In the genomic region with DNA sequence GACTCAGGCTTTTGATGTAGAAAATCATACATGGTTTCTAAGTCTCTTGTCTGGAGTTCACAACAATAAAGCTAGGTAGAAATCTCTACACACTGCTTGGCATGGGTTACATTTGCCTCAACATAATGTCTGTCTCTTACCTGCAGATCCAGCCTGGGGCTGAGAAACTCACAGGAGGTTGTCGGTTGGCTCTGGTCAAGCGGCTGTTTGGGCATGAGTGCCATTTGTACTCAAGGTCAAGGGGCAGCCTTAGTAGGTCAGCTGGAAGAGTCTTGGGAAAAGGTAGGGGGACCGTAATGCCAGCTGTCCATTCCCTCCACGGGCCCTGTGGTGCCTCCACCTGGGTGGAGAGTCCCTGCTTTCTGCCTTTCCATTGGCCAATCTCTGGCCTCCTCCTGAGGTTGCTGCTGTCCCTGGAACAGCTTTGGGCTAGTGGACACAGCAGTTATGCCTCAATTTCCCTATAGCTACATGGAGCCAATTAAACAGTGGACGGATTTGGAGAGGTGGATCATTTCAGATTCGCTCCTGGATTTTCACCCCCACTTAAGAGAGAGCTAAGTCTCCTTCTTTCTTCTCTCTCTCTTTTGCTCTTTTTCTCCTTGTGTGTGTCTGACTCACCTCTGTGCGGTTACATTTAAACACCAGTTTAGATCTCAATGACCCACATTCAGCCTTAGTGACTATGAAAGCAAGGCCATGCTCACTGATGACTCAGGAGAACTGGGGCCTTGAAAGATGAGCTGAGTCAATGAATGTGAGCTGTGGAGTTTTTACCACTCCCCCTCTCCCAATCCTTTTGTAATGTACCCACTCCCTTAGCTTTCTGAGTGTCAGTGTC, we compare ENCODE assay signal across 9 cellular contexts.
A peak's percentile ranks its signal among the peaks of the same experiment; 100 is the strongest.
DNase-seq lines count a peak whose midpoint lies in the region; ATAC-seq and TF ChIP-seq lines count a peak whose summit lies in the region.
"Had no signal": no experiment of that assay in that cellular context is flagged by ENCODE, and none has a peak within 500 bp of the region (broad histone marks: within the 10 kb centered on the region; RNA-seq: fewer than 3 reads in every experiment).

No MANE protein-coding gene starts in this region.

- no peaks in the 10 kb centered on the region for H3K9me3 Mint-ChIP-seq in CD8-positive, alpha-beta T cell
- H3K9me3 Mint-ChIP-seq in type B pancreatic cell = no peaks in the 10 kb centered on the region
- H3K9me3 Mint-ChIP-seq: neural crest cell had no signal

- peak; percentile 81 for ATAC-seq in CD8-positive, alpha-beta T cell
- no peak for ATAC-seq in lower lobe of right lung
- ATAC-seq in GM21619 (IDR thresholded peaks at IDR 0.05; ENCODE audit: unreplicated experiment) = no peak

- POLR2A ChIA-PET in CD8-positive, alpha-beta T cell (lab: Charles Lee) = interaction anchor here (0.8 kb wide), 1 partner anchor 86 kb away, joined by 3 read pairs; no protein-coding TSS in a partner anchor

- H3K4me1 ChIP-seq in CD8-positive, alpha-beta T cell (ENCODE audit: insufficient read depth, low read length) = no peaks in the 10 kb centered on the region
- peaks cover 0 to 12% of the 10 kb centered on the region in 2 donors for H3K4me1 ChIP-seq in ascending aorta
- peaks cover 45% of the 10 kb centered on the region for H3K4me1 ChIP-seq in lower lobe of right lung

- H3K4me3 ChIP-seq in CD8-positive, alpha-beta T cell (ENCODE audit: low read depth, low read length) = no peak overlapping the region
- H3K4me3 ChIP-seq in ascending aorta (no peak overlapping the region), lower lobe of right lung (no peak overlapping the region)

- H3K4me3 Mint-ChIP-seq in CD8-positive, alpha-beta T cell = no peak overlapping the region
- no peak overlapping the region for H3K4me3 Mint-ChIP-seq in type B pancreatic cell
- H3K4me3 Mint-ChIP-seq: neural crest cell had no signal

- no peak for TF ChIP-seq CTCF in CD8-positive, alpha-beta T cell (IDR thresholded peaks at IDR 0.05)
- no peak for TF ChIP-seq CTCF in ascending aorta (IDR thresholded peaks at IDR 0.05)
- TF ChIP-seq CTCF in lower lobe of right lung (IDR thresholded peaks at IDR 0.05) = no peak
- TF ChIP-seq CTCF in type B pancreatic cell (conservative IDR thresholded peaks at IDR 0.05) = no peak

- H3K36me3 ChIP-seq in CD8-positive, alpha-beta T cell (ENCODE audit: insufficient read depth, low read length) = no peaks in the 10 kb centered on the region
- H3K36me3 ChIP-seq in ascending aorta (no peaks in the 10 kb centered on the region), lower lobe of right lung (no peaks in the 10 kb centered on the region)

- no peaks in the 10 kb centered on the region for H3K9me3 ChIP-seq in CD8-positive, alpha-beta T cell (ENCODE audit: low read length)
- no peaks in the 10 kb centered on the region for H3K9me3 ChIP-seq in ascending aorta
- no peaks in the 10 kb centered on the region for H3K9me3 ChIP-seq in lower lobe of right lung

- intact Hi-C loops in CD8-positive, alpha-beta T cell (cut with DNase I, micrococcal nuclease) = no loop called here
- intact Hi-C loops in ascending aorta (cut with DNase I) = loop anchor here (2.0 to 5.0 kb wide), 2 partner anchors 22 to 85 kb away; no protein-coding TSS in a partner anchor
- intact Hi-C loops in lower lobe of right lung (cut with DNase I) = no loop called here

- H3K4me1 Mint-ChIP-seq in CD8-positive, alpha-beta T cell (ENCODE audit: low read depth) = peaks cover 2% of the 10 kb centered on the region
- H3K4me1 Mint-ChIP-seq in type B pancreatic cell (ENCODE audit: unreplicated experiment) = peaks cover 55% of the 10 kb centered on the region

- H3K27ac ChIP-seq in CD8-positive, alpha-beta T cell (ENCODE audit: low read depth, low read length) = no peak overlapping the region
- peak overlapping the region; percentile 66 to 71 for H3K27ac ChIP-seq in ascending aorta
- H3K27ac ChIP-seq in lower lobe of right lung = peak overlapping the region; percentile 78

- peaks cover 3% of the 10 kb centered on the region for H3K36me3 Mint-ChIP-seq in CD8-positive, alpha-beta T cell
- H3K36me3 Mint-ChIP-seq in type B pancreatic cell = no peaks in the 10 kb centered on the region

- CTCF ChIA-PET in CD8-positive, alpha-beta T cell (lab: Charles Lee) = interaction anchor here (0.9 to 1.6 kb wide), 3 partner anchors 8 to 275 kb away, joined by 3 to 7 read pairs (median 4); no protein-coding TSS in a partner anchor

- H3K27me3 Mint-ChIP-seq in CD8-positive, alpha-beta T cell (ENCODE audit: low read depth) = no peaks in the 10 kb centered on the region
- H3K27me3 Mint-ChIP-seq in type B pancreatic cell = no peaks in the 10 kb centered on the region

- no peak for DNase-seq in CD8-positive, alpha-beta T cell
- DNase-seq in NCI-H2029 (lab: John Stamatoyannopoulos, UW) (peak; percentile 80), ascending aorta (ENCODE audit: low spot score in 2 of 2) (peak in 1 of 2 donors; percentile 62), lower lobe of right lung (no peak), type B pancreatic cell (ENCODE audit: extremely low spot score, unreplicated experiment) (no peak), GM19238 (ENCODE audit: insufficient read length, low spot score) (no peak), SHP77 (lab: John Stamatoyannopoulos, UW) (no peak)

- no peaks in the 10 kb centered on the region for H3K27me3 ChIP-seq in CD8-positive, alpha-beta T cell (ENCODE audit: insufficient read depth, low read length)
- H3K27me3 ChIP-seq in ascending aorta (no peaks in the 10 kb centered on the region), lower lobe of right lung (ENCODE audit: low read depth) (no peaks in the 10 kb centered on the region)

- peak overlapping the region; percentile 62 for H3K27ac Mint-ChIP-seq in CD8-positive, alpha-beta T cell
- H3K27ac Mint-ChIP-seq in type B pancreatic cell = peak overlapping the region; percentile 26
